40 cellular contexts compared by ENCODE assay signal in genomic region chr7:46000513-46000912, GRCh38.
"Had no signal": no experiment of that assay in that cellular context is flagged by ENCODE, and none has a peak within 500 bp of the region (broad histone marks: within the 10 kb centered on the region; RNA-seq: fewer than 3 reads in every experiment).

No MANE protein-coding gene starts in this region.

- H3K4me3 ChIP-seq: adrenal gland, ascending aorta, body of pancreas, breast epithelium, cardiac muscle cell had no signal

- H3K27ac Mint-ChIP-seq: activated naive CD4-positive, alpha-beta T cell treated with anti-CD3 and anti-CD28 coated beads for 36 hours; activated naive CD4-positive, alpha-beta T cell treated with anti-CD3 and anti-CD28 coated beads, Interleukin-2, amount 10 ng/mL, durations not matched to agents 7 days and 5 days; activated naive CD4-positive, alpha-beta T cell treated with anti-CD3 and anti-CD28 coated beads, Interleukin-2, amount 50 U/mL, for 24 hours; activated naive CD8-positive, alpha-beta T cell; activated naive CD8-positive, alpha-beta T cell treated with anti-CD3 and anti-CD28 coated beads for 36 hours; activated naive CD8-positive, alpha-beta T cell treated with anti-CD3 and anti-CD28 coated beads, Interleukin-2, amount 10 ng/mL, durations not matched to agents 7 days and 5 days; activated naive CD8-positive, alpha-beta T cell treated with anti-CD3 and anti-CD28 coated beads, Interleukin-2, amount 50 U/mL, for 24 hours; activated T-cell treated with anti-CD3 and anti-CD28 coated beads, Interleukin-2, amount 50 U/mL, for 24 hours; activated T-cell treated with anti-CD3 and anti-CD28 coated beads, Interleukin-2, amount 50 U/mL, for 72 hours; activated T-helper 1 cell treated with anti-CD3 and anti-CD28 coated beads, Interleukin-12 subunit alpha, Interleukin-12 subunit beta, Interleukin-2, Interleukin-4 antibody, amounts not matched to agents 30 ng/mL and 10 ng/mL and 1 ng/mL, durations not matched to agents 14 hours and 24 hours and 36 hours; activated T-helper 17 cell treated with anti-CD3 and anti-CD28 coated beads, Interleukin-2, amount 50 U/mL, for 72 hours; activated T-helper 2 cell treated with anti-CD3 and anti-CD28 coated beads, Interferon-gamma antibody, Interleukin-2, Interleukin-4, amounts not matched to agents 10 μg/mL and 5 μg/mL and 100 μg/mL, durations not matched to agents 14 hours and 24 hours and 36 hours; brain had no signal

- H3K4me3 Mint-ChIP-seq: activated naive CD4-positive, alpha-beta T cell treated with anti-CD3 and anti-CD28 coated beads for 36 hours; activated naive CD4-positive, alpha-beta T cell treated with anti-CD3 and anti-CD28 coated beads, Interleukin-2, amount 10 ng/mL, durations not matched to agents 7 days and 5 days; activated naive CD4-positive, alpha-beta T cell treated with anti-CD3 and anti-CD28 coated beads, Interleukin-2, amount 50 U/mL, for 24 hours; activated naive CD8-positive, alpha-beta T cell; activated naive CD8-positive, alpha-beta T cell treated with anti-CD3 and anti-CD28 coated beads for 36 hours; activated naive CD8-positive, alpha-beta T cell treated with anti-CD3 and anti-CD28 coated beads, Interleukin-2, amount 10 ng/mL, durations not matched to agents 7 days and 5 days; activated naive CD8-positive, alpha-beta T cell treated with anti-CD3 and anti-CD28 coated beads, Interleukin-2, amount 50 U/mL, for 24 hours; activated T-cell treated with anti-CD3 and anti-CD28 coated beads, Interleukin-2, amount 50 U/mL, for 24 hours; activated T-cell treated with anti-CD3 and anti-CD28 coated beads, Interleukin-2, amount 50 U/mL, for 4 hours; activated T-cell treated with anti-CD3 and anti-CD28 coated beads, Interleukin-2, amount 50 U/mL, for 72 hours; activated T-helper 1 cell treated with anti-CD3 and anti-CD28 coated beads, Interleukin-12 subunit alpha, Interleukin-12 subunit beta, Interleukin-2, Interleukin-4 antibody, amounts not matched to agents 30 ng/mL and 10 ng/mL and 1 ng/mL, durations not matched to agents 14 hours and 24 hours and 36 hours; activated T-helper 17 cell treated with anti-CD3 and anti-CD28 coated beads, Interleukin-2, amount 50 U/mL, for 72 hours; brain; central memory CD8-positive, alpha-beta T cell had no signal

- H3K4me1 ChIP-seq: adrenal gland, ascending aorta, body of pancreas, breast epithelium had no signal

- H3K27me3 Mint-ChIP-seq: activated naive CD4-positive, alpha-beta T cell treated with anti-CD3 and anti-CD28 coated beads, Interleukin-2, amount 10 ng/mL, durations not matched to agents 7 days and 5 days; activated naive CD4-positive, alpha-beta T cell treated with anti-CD3 and anti-CD28 coated beads, Interleukin-2, amount 50 U/mL, for 24 hours; activated naive CD8-positive, alpha-beta T cell; activated naive CD8-positive, alpha-beta T cell treated with anti-CD3 and anti-CD28 coated beads for 36 hours; activated naive CD8-positive, alpha-beta T cell treated with anti-CD3 and anti-CD28 coated beads, Interleukin-2, amount 10 ng/mL, durations not matched to agents 7 days and 5 days; activated naive CD8-positive, alpha-beta T cell treated with anti-CD3 and anti-CD28 coated beads, Interleukin-2, amount 50 U/mL, for 24 hours; activated T-cell treated with anti-CD3 and anti-CD28 coated beads, Interleukin-2, amount 50 U/mL, for 24 hours; activated T-helper 17 cell treated with anti-CD3 and anti-CD28 coated beads, Interleukin-2, amount 50 U/mL, for 72 hours; brain; central memory CD8-positive, alpha-beta T cell had no signal

- DNase-seq: activated effector memory CD4-positive, alpha-beta T cell treated with anti-CD3 and anti-CD28 coated beads, Interleukin-2, amount 50 U/mL, for 16 hours; activated effector memory CD4-positive, alpha-beta T cell treated with Interleukin-2 at 50 U/mL for 16 hours; activated gamma-delta T cell; activated gamma-delta T cell treated with Interleukin-2 at 50 U/mL for 16 hours; activated naive CD4-positive, alpha-beta T cell; activated naive CD4-positive, alpha-beta T cell treated with anti-CD3 and anti-CD28 coated beads for 36 hours; activated naive CD4-positive, alpha-beta T cell treated with anti-CD3 and anti-CD28 coated beads, Interleukin-2, amount 10 ng/mL, durations not matched to agents 7 days and 5 days; activated naive CD4-positive, alpha-beta T cell treated with anti-CD3 and anti-CD28 coated beads, Interleukin-2, amount 50 U/mL, for 16 hours; activated naive CD4-positive, alpha-beta T cell treated with Interleukin-2 at 50 U/mL for 16 hours; activated naive CD8-positive, alpha-beta T cell treated with anti-CD3 and anti-CD28 coated beads for 36 hours; activated naive CD8-positive, alpha-beta T cell treated with anti-CD3 and anti-CD28 coated beads, Interleukin-2, amount 10 ng/mL, durations not matched to agents 7 days and 5 days; activated naive CD8-positive, alpha-beta T cell treated with anti-CD3 and anti-CD28 coated beads, Interleukin-2, amount 50 U/mL, for 24 hours; activated T-cell treated with anti-CD3 and anti-CD28 coated beads, Interleukin-2, amount 50 U/mL, for 1 hour; activated T-cell treated with anti-CD3 and anti-CD28 coated beads, Interleukin-2, amount 50 U/mL, for 24 hours; activated T-cell treated with anti-CD3 and anti-CD28 coated beads, Interleukin-2, amount 50 U/mL, for 4 hours; activated T-cell treated with anti-CD3 and anti-CD28 coated beads, Interleukin-2, amount 50 U/mL, for 48 hours; activated T-cell treated with anti-CD3 and anti-CD28 coated beads, Interleukin-2, amount 50 U/mL, for 72 hours; adrenal gland; amniotic stem cell; amygdala; anterior cingulate cortex; aorta; body of pancreas; brain microvascular endothelial cell; caudate nucleus; central memory CD4-positive, alpha-beta T cell; cerebellar nuclear complex had no signal

- ATAC-seq: activated naive CD4-positive, alpha-beta T cell treated with anti-CD3 and anti-CD28 coated beads, Interleukin-2, amount 50 U/mL, for 72 hours; activated naive CD8-positive, alpha-beta T cell treated with anti-CD3 and anti-CD28 coated beads, Interleukin-2, amount 50 U/mL, for 24 hours; activated T-cell treated with anti-CD3 and anti-CD28 coated beads, Interleukin-2, amount 50 U/mL, for 4 hours; activated T-cell treated with anti-CD3 and anti-CD28 coated beads, Interleukin-2, amount 50 U/mL, for 72 hours; activated T-helper 17 cell treated with anti-CD3 and anti-CD28 coated beads, Interleukin-2, amount 50 U/mL, for 72 hours; body of pancreas had no signal

- H3K36me3 ChIP-seq: adrenal gland, ascending aorta, brain microvascular endothelial cell, breast epithelium, cardiac muscle cell had no signal

- H3K4me1 Mint-ChIP-seq: activated naive CD4-positive, alpha-beta T cell treated with anti-CD3 and anti-CD28 coated beads, Interleukin-2, amount 10 ng/mL, durations not matched to agents 7 days and 5 days; activated naive CD4-positive, alpha-beta T cell treated with anti-CD3 and anti-CD28 coated beads, Interleukin-2, amount 50 U/mL, for 24 hours; activated naive CD8-positive, alpha-beta T cell treated with anti-CD3 and anti-CD28 coated beads for 36 hours; activated naive CD8-positive, alpha-beta T cell treated with anti-CD3 and anti-CD28 coated beads, Interleukin-2, amount 10 ng/mL, durations not matched to agents 7 days and 5 days; activated naive CD8-positive, alpha-beta T cell treated with anti-CD3 and anti-CD28 coated beads, Interleukin-2, amount 50 U/mL, for 24 hours; activated T-helper 17 cell treated with anti-CD3 and anti-CD28 coated beads, Interleukin-2, amount 50 U/mL, for 72 hours; brain; central memory CD8-positive, alpha-beta T cell had no signal

- H3K27ac ChIP-seq: adrenal gland, ascending aorta, body of pancreas, brain microvascular endothelial cell, breast epithelium, cardiac muscle cell had no signal

- FAIRE-seq: astrocyte, bronchial epithelial cell had no signal

- H3K27me3 ChIP-seq: adrenal gland, ascending aorta, body of pancreas, brain microvascular endothelial cell, breast epithelium, cardiac muscle cell had no signal

- H3K36me3 Mint-ChIP-seq: activated naive CD4-positive, alpha-beta T cell treated with anti-CD3 and anti-CD28 coated beads, Interleukin-2, amount 10 ng/mL, durations not matched to agents 7 days and 5 days; brain had no signal
